21 cellular contexts compared by ENCODE assay signal in genomic region chr5:138455191-138455930, GRCh38. TPM values are rescaled to one million over a fixed set of nuclear protein-coding genes. Genes with fewer than 3 reads are reported as not detected.
DNase-seq lines count a peak whose midpoint lies in the region; ATAC-seq and TF ChIP-seq lines count a peak whose summit lies in the region.
"Had no signal": no experiment of that assay in that cellular context is flagged by ENCODE, and none has a peak within 500 bp of the region (broad histone marks: within the 10 kb centered on the region; RNA-seq: fewer than 3 reads in every experiment).

No MANE protein-coding gene starts in this region.

- no peak overlapping the region for H3K18ac ChIP-seq in neuronal stem cell (ENCODE audit: low read length)

- H3K9me2 ChIP-seq in Karpas-422 (replicated peaks; ENCODE audit: insufficient read depth, low read length), result no peaks in the 10 kb centered on the region

- H3K27me3 ChIP-seq in Karpas-422 (ENCODE audit: low read length) (no peaks in the 10 kb centered on the region), dorsolateral prefrontal cortex (no peaks in the 10 kb centered on the region), neuronal stem cell (ENCODE audit: control insufficient read depth in 3 of 3, insufficient read depth in 3 of 3, low read depth in 1 of 3, low read length in 3 of 3) (no peaks in the 10 kb centered on the region)
- H3K27me3 ChIP-seq: SJSA1 had no signal

- H3K4me3 ChIP-seq in Karpas-422 (ENCODE audit: low read length), result no peak overlapping the region
- H3K4me3 ChIP-seq in dorsolateral prefrontal cortex, result peak overlapping the region in 16 of 59 donors; percentile 3 to 43 (median 16)
- H3K4me3 ChIP-seq in neuronal stem cell (ENCODE audit: low read length in 2 of 2), result no peak overlapping the region
- H3K4me3 ChIP-seq: HAP-1, SJSA1 had no signal

- no peak overlapping the region for H2BK5ac ChIP-seq in neuronal stem cell (ENCODE audit: low read length)

- H4K91ac ChIP-seq in neuronal stem cell (ENCODE audit: low read depth, low read length, poor library complexity), result no peak overlapping the region

- no CpG with 5 or more reads among the region's 12 CpGs for WGBS in neuronal stem cell (ENCODE audit: extremely low coverage in 2 of 2, insufficient read length in 2 of 2, insufficient replicate concordance in 1 of 2), 2 donors

- no peak overlapping the region for H2BK15ac ChIP-seq in neuronal stem cell (ENCODE audit: low read length)

- ATAC-seq in GM18909 (IDR thresholded peaks at IDR 0.05; ENCODE audit: poor library complexity, unreplicated experiment), result no peak
- no peak for ATAC-seq in GM21723 (IDR thresholded peaks at IDR 0.05; ENCODE audit: unreplicated experiment)
- ATAC-seq: activated CD8-positive, alpha-beta memory T cell treated with anti-CD3 and anti-CD28 coated beads, Interleukin-2, amount 10 ng/mL, durations not matched to agents 7 days and 5 days; Panc1 had no signal

- no peaks in the 10 kb centered on the region for H3K79me1 ChIP-seq in neuronal stem cell (ENCODE audit: low read depth, low read length)

- H2AK5ac ChIP-seq in neuronal stem cell (ENCODE audit: low read depth, low read length), result no peak overlapping the region

- no peaks in the 10 kb centered on the region for H3K4me1 ChIP-seq in Karpas-422 (ENCODE audit: low read length)
- H3K4me1 ChIP-seq in neuronal stem cell (ENCODE audit: control insufficient read depth in 2 of 2, insufficient read depth in 1 of 2, low read depth in 1 of 2, low read length in 2 of 2), result peaks cover 2 to 17% of the 10 kb centered on the region in 2 donors
- H3K4me1 ChIP-seq: HAP-1, SJSA1 had no signal

- H3K14ac ChIP-seq in neuronal stem cell (ENCODE audit: low read length), result no peak overlapping the region

- no peak overlapping the region for H4K8ac ChIP-seq in neuronal stem cell (ENCODE audit: low read depth, low read length)

- H3K9ac ChIP-seq in Karpas-422 (ENCODE audit: low read length) (no peak overlapping the region), neuronal stem cell (ENCODE audit: low read depth, low read length, poor library complexity) (no peak overlapping the region)

- H3K79me2 ChIP-seq in Karpas-422 (ENCODE audit: low read length), result no peaks in the 10 kb centered on the region

- no peak for TF ChIP-seq CTCF in dorsolateral prefrontal cortex (IDR thresholded peaks at IDR 0.05 in 54 of 56, conservative IDR thresholded peaks at IDR 0.05 in 2 of 56; ENCODE audit: low read depth in 1 of 56, partially characterized antibody in 56 of 56)

- H4K20me1 ChIP-seq in Karpas-422 (ENCODE audit: insufficient read depth, low read depth, low read length), result no peaks in the 10 kb centered on the region

- no peaks in the 10 kb centered on the region for H3K36me3 ChIP-seq in Karpas-422 (ENCODE audit: insufficient read depth, low read length)
- no peaks in the 10 kb centered on the region for H3K36me3 ChIP-seq in neuronal stem cell (replicated peaks in 1 of 2; ENCODE audit: control insufficient read depth in 2 of 2, insufficient read depth in 2 of 2, low read length in 2 of 2)
- H3K36me3 ChIP-seq: HAP-1, SJSA1 had no signal

- H3K27ac ChIP-seq in Karpas-422 (ENCODE audit: low read length) (no peak overlapping the region), dorsolateral prefrontal cortex (peak overlapping the region in 57 of 59 donors; percentile 11 to 97 (median 74)), neuronal stem cell (replicated peaks; ENCODE audit: low read length) (no peak overlapping the region)
- H3K27ac ChIP-seq: SJSA1 had no signal

- H3K9me3 ChIP-seq in Karpas-422 (ENCODE audit: low read length), result no peaks in the 10 kb centered on the region
- H3K9me3 ChIP-seq in neuronal stem cell (replicated peaks in 1 of 2; ENCODE audit: control insufficient read depth in 2 of 2, insufficient read depth in 1 of 2, low read depth in 1 of 2, low read length in 2 of 2), result no peaks in the 10 kb centered on the region
- H3K9me3 ChIP-seq: HAP-1, SJSA1 had no signal

- H3K23ac ChIP-seq in neuronal stem cell (ENCODE audit: low read depth, low read length, poor library complexity), result no peak overlapping the region

- no peak overlapping the region for H3K4me2 ChIP-seq in Karpas-422 (ENCODE audit: low read depth, low read length, poor library complexity, severe bottlenecking)
- no peak overlapping the region for H3K4me2 ChIP-seq in neuronal stem cell (ENCODE audit: insufficient read depth, low read length, poor library complexity, severe bottlenecking)

- intact Hi-C loops in dorsolateral prefrontal cortex (cut with DNase I), result loop anchor here in 1 of 2 donors (5.0 kb wide), 1 partner anchor 37 kb away; no protein-coding TSS in a partner anchor

- DNase-seq in Ammon's horn (ENCODE audit: low spot score) (peak; percentile 58), Karpas-422 (peak; percentile 12), dorsolateral prefrontal cortex (peak in 3 of 10 donors; percentile 38 to 65 (median 59)), neuronal stem cell (ENCODE audit: low spot score) (no peak)
- DNase-seq in central memory CD4-positive, alpha-beta T cell, result no peak
- DNase-seq in stimulated activated CD4-positive, alpha-beta T cell treated with anti-CD3 and anti-CD28 coated beads, Interleukin-4, amount 100 ng/mL, for 1 hour, result no peak
- DNase-seq: activated CD4-positive, alpha-beta T cell treated with anti-CD3 and anti-CD28 coated beads, Interleukin-2, amount 10 ng/mL, durations not matched to agents 24 days and 14 days; activated CD8-positive, alpha-beta memory T cell treated with anti-CD3 and anti-CD28 coated beads, Interleukin-2, amount 10 ng/mL, durations not matched to agents 7 days and 5 days; activated naive CD4-positive, alpha-beta T cell treated with anti-CD3 and anti-CD28 coated beads for 36 hours; GF-D8; NCI-H1105; NCI-H2107; NCI-H510A treated with DMSO at 0.1 percent for 48 hours; NK-92 treated with Interleukin-12 subunit alpha and Interleukin-12 subunit beta, amount 100 ng/mL, for 24 hours; stimulated activated CD4-positive, alpha-beta T cell treated with anti-CD3 and anti-CD28 coated beads, Interleukin-4, amount 100 ng/mL, for 24 hours; stimulated activated naive CD4-positive, alpha-beta T cell had no signal

- H2AFZ ChIP-seq in Karpas-422 (ENCODE audit: low read length) (no peak overlapping the region), neuronal stem cell (ENCODE audit: low read length) (peak overlapping the region; percentile 79)

- H2BK120ac ChIP-seq in neuronal stem cell (ENCODE audit: low read depth, low read length), result no peak overlapping the region

- H2BK12ac ChIP-seq in neuronal stem cell (ENCODE audit: low read length), result peak overlapping the region; percentile 64

- no peak overlapping the region for H3K4ac ChIP-seq in neuronal stem cell (ENCODE audit: low read length)

RNA-seq across cellular contexts. Expression of gene EGR1, which starts 9.9 kb away (rescaled TPM):
- 0.61 and 1.7 TPM in 2 replicates for total RNA-seq in Karpas-422 (2014; rRNA removed; shearing (Covaris generic); ENCODE audit: low replicate concordance)
- total RNA-seq in dorsolateral prefrontal cortex, result 100 to 1,000 TPM in 3 of 120 experiments, 10 to 100 TPM in 112, 1 to 10 TPM in 5; 6.0 to 163 (median 19.8) TPM
- polyA plus RNA-seq in neuronal stem cell (2013, experiment 1 of 2), result 131 TPM
- polyA plus RNA-seq in neuronal stem cell (2013, experiment 2 of 2), result 132 TPM

RNA-seq across cellular contexts. Expression of gene REEP2, which starts 16.5 kb away (rescaled TPM):
- total RNA-seq in Karpas-422 (2014; rRNA removed; shearing (Covaris generic); ENCODE audit: low replicate concordance), result 1.8 and 3.1 TPM in 2 replicates
- total RNA-seq in dorsolateral prefrontal cortex, result 100 to 1,000 TPM in 119 of 120 experiments, 10 to 100 TPM in 1; 68.4 to 279 (median 196) TPM
- polyA plus RNA-seq in neuronal stem cell (2013, experiment 1 of 2), result 65.9 TPM
- polyA plus RNA-seq in neuronal stem cell (2013, experiment 2 of 2), result 64.9 TPM

Comparison
In these comparisons a context has a peak if more than half of its experiments do, and no peak if none do; other contexts are left out.
1. DNase-seq: peak in Ammon's horn (single experiment) and Karpas-422 (single experiment); none in neuronal stem cell (single experiment), central memory CD4-positive, alpha-beta T cell (single experiment) and stimulated activated CD4-positive, alpha-beta T cell treated with anti-CD3 and anti-CD28 coated beads, Interleukin-4, amount 100 ng/mL, for 1 hour (single experiment).
2. H3K27ac ChIP-seq: peak in dorsolateral prefrontal cortex (57 of 59); none in Karpas-422 (single experiment) and neuronal stem cell (single experiment).
3. RNA of gene REEP2, which starts 16.5 kb away (total RNA-seq): 68.4 to 279 TPM in dorsolateral prefrontal cortex; 1.8 to 3.1 TPM in Karpas-422; every median in the first group is over 10 times any median in the second.